In genomic region chr15:75449585-75450306, GRCh38 we compare ENCODE assay signal across 1 cellular context.
TF ChIP-seq lines count a peak whose summit lies in the region.

No MANE protein-coding gene starts in this region.

TF ChIP-seq in GM23338, 12 proteins besides CTCF, POLR2A, EP300 and RAD21 (continued from another document):
- TF ChIP-seq, protein P1, sequence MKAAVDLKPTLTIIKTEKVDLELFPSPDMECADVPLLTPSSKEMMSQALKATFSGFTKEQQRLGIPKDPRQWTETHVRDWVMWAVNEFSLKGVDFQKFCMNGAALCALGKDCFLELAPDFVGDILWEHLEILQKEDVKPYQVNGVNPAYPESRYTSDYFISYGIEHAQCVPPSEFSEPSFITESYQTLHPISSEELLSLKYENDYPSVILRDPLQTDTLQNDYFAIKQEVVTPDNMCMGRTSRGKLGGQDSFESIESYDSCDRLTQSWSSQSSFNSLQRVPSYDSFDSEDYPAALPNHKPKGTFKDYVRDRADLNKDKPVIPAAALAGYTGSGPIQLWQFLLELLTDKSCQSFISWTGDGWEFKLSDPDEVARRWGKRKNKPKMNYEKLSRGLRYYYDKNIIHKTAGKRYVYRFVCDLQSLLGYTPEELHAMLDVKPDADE (IDR thresholded peaks at IDR 0.05): no peak
- TF ChIP-seq NANOG (IDR thresholded peaks at IDR 0.05; ENCODE audit: borderline replicate concordance): no peak
- TF ChIP-seq, protein P2, sequence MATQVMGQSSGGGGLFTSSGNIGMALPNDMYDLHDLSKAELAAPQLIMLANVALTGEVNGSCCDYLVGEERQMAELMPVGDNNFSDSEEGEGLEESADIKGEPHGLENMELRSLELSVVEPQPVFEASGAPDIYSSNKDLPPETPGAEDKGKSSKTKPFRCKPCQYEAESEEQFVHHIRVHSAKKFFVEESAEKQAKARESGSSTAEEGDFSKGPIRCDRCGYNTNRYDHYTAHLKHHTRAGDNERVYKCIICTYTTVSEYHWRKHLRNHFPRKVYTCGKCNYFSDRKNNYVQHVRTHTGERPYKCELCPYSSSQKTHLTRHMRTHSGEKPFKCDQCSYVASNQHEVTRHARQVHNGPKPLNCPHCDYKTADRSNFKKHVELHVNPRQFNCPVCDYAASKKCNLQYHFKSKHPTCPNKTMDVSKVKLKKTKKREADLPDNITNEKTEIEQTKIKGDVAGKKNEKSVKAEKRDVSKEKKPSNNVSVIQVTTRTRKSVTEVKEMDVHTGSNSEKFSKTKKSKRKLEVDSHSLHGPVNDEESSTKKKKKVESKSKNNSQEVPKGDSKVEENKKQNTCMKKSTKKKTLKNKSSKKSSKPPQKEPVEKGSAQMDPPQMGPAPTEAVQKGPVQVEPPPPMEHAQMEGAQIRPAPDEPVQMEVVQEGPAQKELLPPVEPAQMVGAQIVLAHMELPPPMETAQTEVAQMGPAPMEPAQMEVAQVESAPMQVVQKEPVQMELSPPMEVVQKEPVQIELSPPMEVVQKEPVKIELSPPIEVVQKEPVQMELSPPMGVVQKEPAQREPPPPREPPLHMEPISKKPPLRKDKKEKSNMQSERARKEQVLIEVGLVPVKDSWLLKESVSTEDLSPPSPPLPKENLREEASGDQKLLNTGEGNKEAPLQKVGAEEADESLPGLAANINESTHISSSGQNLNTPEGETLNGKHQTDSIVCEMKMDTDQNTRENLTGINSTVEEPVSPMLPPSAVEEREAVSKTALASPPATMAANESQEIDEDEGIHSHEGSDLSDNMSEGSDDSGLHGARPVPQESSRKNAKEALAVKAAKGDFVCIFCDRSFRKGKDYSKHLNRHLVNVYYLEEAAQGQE (IDR thresholded peaks at IDR 0.05; ENCODE audit: unreplicated experiment): no peak
TF ChIP-seq in GM23338: peak in this region for 0.
